ENCODE assay signal across 2 cellular contexts in the genomic region with DNA sequence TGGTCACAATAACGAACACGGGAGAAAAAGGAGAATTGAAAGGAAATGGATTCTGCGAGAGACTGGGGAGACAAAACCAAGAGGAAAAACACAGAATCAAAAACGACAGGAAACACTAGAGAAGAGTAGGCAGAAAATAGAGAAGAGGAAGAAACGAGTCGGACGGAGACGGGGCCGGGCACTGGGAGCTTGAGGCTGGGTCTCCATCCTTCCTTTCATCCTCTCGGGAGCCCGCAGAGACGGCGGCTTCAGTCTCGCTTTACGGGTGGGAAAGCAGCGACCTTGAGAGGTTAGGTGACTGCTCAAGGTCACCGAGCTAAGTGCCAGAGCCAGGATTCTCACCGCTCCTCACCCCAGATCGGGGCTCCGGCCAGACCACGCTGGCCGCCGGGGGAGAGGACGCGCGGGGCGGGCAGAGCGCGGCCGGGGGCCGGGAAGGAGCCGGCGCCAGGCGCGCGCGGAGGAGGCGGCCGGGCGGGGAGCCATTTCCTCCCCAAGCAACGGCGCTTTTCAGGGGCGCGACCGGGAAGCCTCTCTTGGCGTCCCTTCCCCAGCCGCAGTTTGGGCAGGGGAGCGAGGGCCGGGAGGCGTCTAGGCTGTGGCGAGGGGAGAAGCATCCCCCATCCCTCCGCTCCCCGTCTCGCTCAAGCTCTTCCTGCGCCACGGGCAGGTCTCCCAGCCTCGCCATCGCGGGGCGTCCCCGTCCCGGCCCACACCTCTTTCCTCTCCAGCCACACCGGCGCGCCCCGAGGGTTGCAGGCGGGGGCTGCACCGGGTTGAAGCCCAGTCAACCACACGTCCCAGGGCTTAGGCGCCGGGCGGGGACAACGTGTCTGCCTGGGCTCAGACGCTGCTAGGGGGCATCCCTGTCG.
TF ChIP-seq lines count a peak whose summit lies in the region.

No MANE protein-coding gene starts in this region.

TF ChIP-seq in SK-N-SH, 30 proteins besides CTCF, POLR2A, EP300 and RAD21:
- no peak for TF ChIP-seq MEF2A (IDR thresholded peaks at IDR 0.05; ENCODE audit: borderline replicate concordance, low read depth)
- no peak for TF ChIP-seq TCF12 (IDR thresholded peaks at IDR 0.05)
- no peak for TF ChIP-seq NRF1 (IDR thresholded peaks at IDR 0.05; ENCODE audit: low read depth, low read length)
- TF ChIP-seq, protein P1, sequence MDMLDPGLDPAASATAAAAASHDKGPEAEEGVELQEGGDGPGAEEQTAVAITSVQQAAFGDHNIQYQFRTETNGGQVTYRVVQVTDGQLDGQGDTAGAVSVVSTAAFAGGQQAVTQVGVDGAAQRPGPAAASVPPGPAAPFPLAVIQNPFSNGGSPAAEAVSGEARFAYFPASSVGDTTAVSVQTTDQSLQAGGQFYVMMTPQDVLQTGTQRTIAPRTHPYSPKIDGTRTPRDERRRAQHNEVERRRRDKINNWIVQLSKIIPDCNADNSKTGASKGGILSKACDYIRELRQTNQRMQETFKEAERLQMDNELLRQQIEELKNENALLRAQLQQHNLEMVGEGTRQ (IDR thresholded peaks at IDR 0.05; ENCODE audit: borderline replicate concordance, low read depth, low read length), result no peak
- TF ChIP-seq PBX3 (IDR thresholded peaks at IDR 0.05), result no peak
- TF ChIP-seq SIN3A (IDR thresholded peaks at IDR 0.05; ENCODE audit: borderline replicate concordance, low read depth, low read length), result no peak
- TF ChIP-seq POLR2AphosphoS5 (IDR thresholded peaks at IDR 0.05; ENCODE audit: low read depth, low read length), result no peak
- no peak for TF ChIP-seq FOXM1 (IDR thresholded peaks at IDR 0.05; ENCODE audit: low read depth)
- no peak for TF ChIP-seq RCOR1 (IDR thresholded peaks at IDR 0.05; ENCODE audit: low read length)
- no peak for TF ChIP-seq RFX5 (IDR thresholded peaks at IDR 0.05; ENCODE audit: low read length)
- no peak for TF ChIP-seq YY1 (IDR thresholded peaks at IDR 0.05; ENCODE audit: low read depth)
- no peak for TF ChIP-seq GABPA (IDR thresholded peaks at IDR 0.05; ENCODE audit: low read depth)
- TF ChIP-seq TAF1 (IDR thresholded peaks at IDR 0.05; ENCODE audit: borderline replicate concordance, low read depth, low read length), result no peak
- no peak for TF ChIP-seq FOXJ3 (CRISPR knock-in tag; IDR thresholded peaks at IDR 0.05)
- TF ChIP-seq GATA2 (CRISPR knock-in tag; IDR thresholded peaks at IDR 0.05), result no peak

TF ChIP-seq in GM12878, 131 proteins besides CTCF, POLR2A, EP300 and RAD21:
- peak; percentile 98 for TF ChIP-seq HDAC6 (IDR thresholded peaks at IDR 0.05; ENCODE audit: unreplicated experiment)
- TF ChIP-seq SMAD5 (IDR thresholded peaks at IDR 0.05; ENCODE audit: low read depth), result no peak
- 0 out of 2 replicates have a peak, but pooled peaks have one; percentile 48 for TF ChIP-seq EZH2 (IDR thresholded peaks at IDR 0.05; ENCODE audit: borderline replicate concordance, control insufficient read depth, low read depth, low read length)
- 0 out of 2 replicates have a peak, but pooled peaks have one; percentile 46 for TF ChIP-seq IKZF1 (conservative IDR thresholded peaks at IDR 0.05)
- TF ChIP-seq, protein P2, sequence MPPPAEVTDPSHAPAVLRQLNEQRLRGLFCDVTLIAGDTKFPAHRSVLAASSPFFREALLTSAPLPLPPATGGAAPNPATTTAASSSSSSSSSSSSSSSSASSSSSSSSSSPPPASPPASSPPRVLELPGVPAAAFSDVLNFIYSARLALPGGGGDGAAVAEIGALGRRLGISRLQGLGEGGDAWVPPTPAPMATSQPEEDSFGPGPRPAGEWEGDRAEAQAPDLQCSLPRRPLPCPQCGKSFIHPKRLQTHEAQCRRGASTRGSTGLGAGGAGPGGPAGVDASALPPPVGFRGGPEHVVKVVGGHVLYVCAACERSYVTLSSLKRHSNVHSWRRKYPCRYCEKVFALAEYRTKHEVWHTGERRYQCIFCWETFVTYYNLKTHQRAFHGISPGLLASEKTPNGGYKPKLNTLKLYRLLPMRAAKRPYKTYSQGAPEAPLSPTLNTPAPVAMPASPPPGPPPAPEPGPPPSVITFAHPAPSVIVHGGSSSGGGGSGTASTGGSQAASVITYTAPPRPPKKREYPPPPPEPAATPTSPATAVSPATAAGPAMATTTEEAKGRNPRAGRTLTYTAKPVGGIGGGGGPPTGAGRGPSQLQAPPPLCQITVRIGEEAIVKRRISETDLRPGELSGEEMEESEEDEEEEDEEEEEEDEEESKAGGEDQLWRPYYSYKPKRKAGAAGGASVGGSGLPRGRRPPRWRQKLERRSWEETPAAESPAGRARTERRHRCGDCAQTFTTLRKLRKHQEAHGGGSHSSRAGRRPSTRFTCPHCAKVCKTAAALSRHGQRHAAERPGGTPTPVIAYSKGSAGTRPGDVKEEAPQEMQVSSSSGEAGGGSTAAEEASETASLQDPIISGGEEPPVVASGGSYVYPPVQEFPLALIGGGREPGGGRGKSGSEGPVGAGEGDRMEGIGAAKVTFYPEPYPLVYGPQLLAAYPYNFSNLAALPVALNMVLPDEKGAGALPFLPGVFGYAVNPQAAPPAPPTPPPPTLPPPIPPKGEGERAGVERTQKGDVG (CRISPR knock-in tag; IDR thresholded peaks at IDR 0.05), result no peak
